Comparison of ENCODE assay signal across 23 cellular contexts in genomic region chr3:140501054-140501769, GRCh38.
DNase-seq lines count a peak whose midpoint lies in the region; ATAC-seq and TF ChIP-seq lines count a peak whose summit lies in the region.
"Had no signal": no experiment of that assay in that cellular context is flagged by ENCODE, and none has a peak within 500 bp of the region (broad histone marks: within the 10 kb centered on the region; RNA-seq: fewer than 3 reads in every experiment).

No MANE protein-coding gene starts in this region.

- H3K27ac ChIP-seq in Karpas-422 (ENCODE audit: low read length) = no peak overlapping the region
- H3K27ac ChIP-seq in neural progenitor cell = no peak overlapping the region
- H3K27ac ChIP-seq: 22Rv1, dorsolateral prefrontal cortex, gastrocnemius medialis had no signal

- no peak for TF ChIP-seq CTCF in epithelial cell of esophagus (IDR thresholded peaks at IDR 0.05; ENCODE audit: insufficient read depth, low read depth, low read length, missing control alignments)
- no peak for TF ChIP-seq CTCF in neural progenitor cell (IDR thresholded peaks at IDR 0.05)

- H3K27me3 Mint-ChIP-seq in neural progenitor cell (ENCODE audit: insufficient read depth, low read depth) = peaks cover 4% of the 10 kb centered on the region
- H3K27me3 Mint-ChIP-seq in activated CD4-positive, alpha-beta memory T cell treated with anti-CD3 and anti-CD28 coated beads for 36 hours = no peaks in the 10 kb centered on the region
- H3K27me3 Mint-ChIP-seq: T-helper 17 cell had no signal

- H3K27me3 ChIP-seq in Karpas-422 (ENCODE audit: low read length) (no peaks in the 10 kb centered on the region), neural progenitor cell (no peaks in the 10 kb centered on the region)
- H3K27me3 ChIP-seq: dorsolateral prefrontal cortex, gastrocnemius medialis had no signal

- no peak overlapping the region for H2AFZ ChIP-seq in Karpas-422 (ENCODE audit: low read length)
- H2AFZ ChIP-seq in neural progenitor cell (replicated peaks) = peak overlapping the region; percentile 17

- CTCF ChIA-PET in activated CD4-positive, alpha-beta memory T cell treated with anti-CD3 and anti-CD28 coated beads for 36 hours (lab: Charles Lee) = no interaction called here

- POLR2A ChIA-PET in activated CD4-positive, alpha-beta memory T cell treated with anti-CD3 and anti-CD28 coated beads for 36 hours (lab: Charles Lee) = no interaction called here

- H3K4me1 ChIP-seq in Karpas-422 (ENCODE audit: low read length) (peaks cover 52% of the 10 kb centered on the region), neural progenitor cell (peaks cover 10% of the 10 kb centered on the region)
- H3K4me1 ChIP-seq: gastrocnemius medialis had no signal

- no peaks in the 10 kb centered on the region for H3K36me3 Mint-ChIP-seq in neural progenitor cell
- no peaks in the 10 kb centered on the region for H3K36me3 Mint-ChIP-seq in activated CD4-positive, alpha-beta memory T cell treated with anti-CD3 and anti-CD28 coated beads for 36 hours

- H3K9me2 ChIP-seq in Karpas-422 (replicated peaks; ENCODE audit: insufficient read depth, low read length) = no peaks in the 10 kb centered on the region

- no peak overlapping the region for H3K27ac Mint-ChIP-seq in neural progenitor cell
- no peak overlapping the region for H3K27ac Mint-ChIP-seq in activated CD4-positive, alpha-beta memory T cell treated with anti-CD3 and anti-CD28 coated beads for 36 hours
- H3K27ac Mint-ChIP-seq: B cell, T-helper 17 cell had no signal

- H4K20me1 ChIP-seq in Karpas-422 (ENCODE audit: insufficient read depth, low read depth, low read length) (no peaks in the 10 kb centered on the region), neural progenitor cell (ENCODE audit: low read depth) (no peaks in the 10 kb centered on the region)

- H3K9me3 Mint-ChIP-seq in neural progenitor cell = no peaks in the 10 kb centered on the region
- no peaks in the 10 kb centered on the region for H3K9me3 Mint-ChIP-seq in activated CD4-positive, alpha-beta memory T cell treated with anti-CD3 and anti-CD28 coated beads for 36 hours

- no peak for ATAC-seq in HG03460 (IDR thresholded peaks at IDR 0.05; ENCODE audit: unreplicated experiment)
- no peak for ATAC-seq in GM21717 (IDR thresholded peaks at IDR 0.05; ENCODE audit: unreplicated experiment)
- ATAC-seq: gastrocnemius medialis, HCT116, left lobe of liver, T-helper 17 cell had no signal

- H3K4me3 Mint-ChIP-seq in neural progenitor cell = no peak overlapping the region
- no peak overlapping the region for H3K4me3 Mint-ChIP-seq in activated CD4-positive, alpha-beta memory T cell treated with anti-CD3 and anti-CD28 coated beads for 36 hours
- H3K4me3 Mint-ChIP-seq: B cell, T-helper 17 cell had no signal

- H3K4me3 ChIP-seq in Karpas-422 (ENCODE audit: low read length) (no peak overlapping the region), epithelial cell of esophagus (ENCODE audit: low read length) (no peak overlapping the region), neural progenitor cell (no peak overlapping the region)
- H3K4me3 ChIP-seq: dorsolateral prefrontal cortex, gastrocnemius medialis had no signal

- H3K9ac ChIP-seq in Karpas-422 (ENCODE audit: low read length) = no peak overlapping the region
- H3K9ac ChIP-seq in neural progenitor cell = no peak overlapping the region

- DNase-seq in NCI-H2171 treated with DMSO at 0.1 percent for 48 hours (lab: John Stamatoyannopoulos, UW) = peak; percentile 19
- no peak for DNase-seq in NCI-H2171 (lab: John Stamatoyannopoulos, UW)
- DNase-seq in Karpas-422 = no peak
- peak; percentile 48 for DNase-seq in epithelial cell of esophagus (ENCODE audit: low read depth)
- no peak for DNase-seq in neural progenitor cell (ENCODE audit: low spot score)
- DNase-seq in activated CD4-positive, alpha-beta memory T cell treated with anti-CD3 and anti-CD28 coated beads for 36 hours = no peak
- DNase-seq: activated CD8-positive, alpha-beta memory T cell treated with anti-CD3 and anti-CD28 coated beads, Interleukin-2, amount 50 U/mL, for 48 hours; activated gamma-delta T cell treated with Interleukin-2 at 50 U/mL for 16 hours; amniotic stem cell; central memory CD4-positive, alpha-beta T cell; dorsolateral prefrontal cortex; erythroblast; gastrocnemius medialis; NCI-H524 treated with DMSO at 0.1 percent for 48 hours; SHP77 treated with DMSO at 0.1 percent for 48 hours; stimulated activated CD4-positive, alpha-beta T cell treated with anti-CD3 and anti-CD28 coated beads, Interleukin-12 subunit alpha, Interleukin-12 subunit beta, amount 100 ng/mL, for 4 hours; T-helper 17 cell had no signal

- no peaks in the 10 kb centered on the region for H3K9me3 ChIP-seq in Karpas-422 (ENCODE audit: low read length)
- no peaks in the 10 kb centered on the region for H3K9me3 ChIP-seq in neural progenitor cell (ENCODE audit: low read depth)
- H3K9me3 ChIP-seq: gastrocnemius medialis had no signal

- H3F3A ChIP-seq in neural progenitor cell (ENCODE audit: low read depth) = no peaks in the 10 kb centered on the region

- H3K36me3 ChIP-seq in Karpas-422 (ENCODE audit: insufficient read depth, low read length) (no peaks in the 10 kb centered on the region), neural progenitor cell (no peaks in the 10 kb centered on the region)
- H3K36me3 ChIP-seq: gastrocnemius medialis had no signal

- H3K79me2 ChIP-seq in Karpas-422 (ENCODE audit: low read length) = no peaks in the 10 kb centered on the region
- no peaks in the 10 kb centered on the region for H3K79me2 ChIP-seq in neural progenitor cell (ENCODE audit: low read depth)

- intact Hi-C loops in activated CD4-positive, alpha-beta memory T cell treated with anti-CD3 and anti-CD28 coated beads for 36 hours (cut with micrococcal nuclease) = no loop called here

- H3K4me2 ChIP-seq in Karpas-422 (ENCODE audit: low read depth, low read length, poor library complexity, severe bottlenecking) (peak overlapping the region; percentile 61), neural progenitor cell (no peak overlapping the region)

- H3K4me1 Mint-ChIP-seq in neural progenitor cell = peaks cover 20% of the 10 kb centered on the region
- no peaks in the 10 kb centered on the region for H3K4me1 Mint-ChIP-seq in activated CD4-positive, alpha-beta memory T cell treated with anti-CD3 and anti-CD28 coated beads for 36 hours (ENCODE audit: low read depth)
- H3K4me1 Mint-ChIP-seq: B cell, T-helper 17 cell had no signal

Comparison
In these comparisons a context has a peak if more than half of its experiments do, and no peak if none do; other contexts are left out.
1. DNase-seq: peak in NCI-H2171 treated with DMSO at 0.1 percent for 48 hours (single experiment) and epithelial cell of esophagus (single experiment); none in NCI-H2171 (single experiment), Karpas-422 (single experiment), neural progenitor cell (single experiment) and activated CD4-positive, alpha-beta memory T cell treated with anti-CD3 and anti-CD28 coated beads for 36 hours (single experiment).